10 cellular contexts compared by ENCODE assay signal in the genomic region with DNA sequence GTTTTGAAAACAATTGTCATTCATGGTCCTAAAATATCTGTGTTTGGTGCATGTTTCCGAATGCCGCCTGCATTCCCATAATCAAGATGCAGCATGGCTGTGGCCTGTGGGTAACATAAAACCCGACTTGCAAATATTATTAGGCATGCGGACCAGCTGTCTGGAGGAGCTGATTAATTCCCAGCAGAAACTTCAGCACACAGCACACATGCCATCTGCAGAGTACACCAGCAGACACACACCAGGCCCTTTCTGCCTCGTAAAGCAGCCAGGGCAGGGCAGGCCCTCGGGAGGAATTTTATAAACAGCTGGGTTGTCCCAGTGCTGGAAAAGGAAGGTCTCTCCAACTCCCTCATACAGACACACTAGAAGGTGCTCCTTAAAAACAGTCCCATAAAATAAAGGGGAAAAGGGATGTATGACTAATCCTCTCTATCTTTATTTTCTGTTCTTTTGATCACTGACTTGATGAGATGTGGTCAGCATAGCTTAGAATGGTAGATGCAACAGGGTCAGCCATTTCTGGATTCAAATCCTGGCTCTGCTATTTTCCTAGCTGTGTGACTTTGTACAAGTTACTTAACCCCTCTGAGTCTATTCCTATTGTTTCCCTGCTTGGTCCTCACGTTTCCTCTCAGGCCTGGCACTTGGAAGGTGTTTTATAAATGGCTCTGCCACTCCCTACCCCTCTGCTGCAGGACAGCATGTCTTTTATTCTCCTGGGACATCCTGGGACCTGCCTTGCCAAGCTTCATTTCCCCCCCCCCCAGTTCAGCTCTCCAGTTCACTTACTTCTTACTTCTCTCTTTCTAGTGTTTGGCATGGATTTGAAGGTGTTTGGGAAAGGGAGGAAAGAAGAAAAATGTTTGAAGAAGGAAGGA.
DNase-seq lines count a peak whose midpoint lies in the region; ATAC-seq and TF ChIP-seq lines count a peak whose summit lies in the region.
"Had no signal": no experiment of that assay in that cellular context is flagged by ENCODE, and none has a peak within 500 bp of the region (broad histone marks: within the 10 kb centered on the region; RNA-seq: fewer than 3 reads in every experiment).

No MANE protein-coding gene starts in this region.

- no peaks in the 10 kb centered on the region for H3K9me3 ChIP-seq in body of pancreas
- H3K9me3 ChIP-seq in mucosa of rectum (ENCODE audit: control insufficient read depth in 2 of 2, low read length in 2 of 2), result no peaks in the 10 kb centered on the region
- H3K9me3 ChIP-seq: thoracic aorta had no signal

- TF ChIP-seq CTCF in AG09319 (IDR thresholded peaks at IDR 0.05; ENCODE audit: low read depth, low read length), result peak; percentile 0; the same call in 1 of the 2 replicates
- no peak for TF ChIP-seq CTCF in body of pancreas (IDR thresholded peaks at IDR 0.05)
- TF ChIP-seq CTCF in foreskin keratinocyte (conservative IDR thresholded peaks at IDR 0.05), result no peak

- H3K27me3 ChIP-seq in body of pancreas (no peaks in the 10 kb centered on the region), mucosa of rectum (ENCODE audit: control insufficient read depth in 2 of 2, insufficient read depth in 2 of 2, low read length in 2 of 2) (no peaks in the 10 kb centered on the region), foreskin keratinocyte (no peaks in the 10 kb centered on the region)

- H3K36me3 ChIP-seq in body of pancreas (replicated peaks in 1 of 2; ENCODE audit: insufficient read depth in 1 of 2, low read depth in 2 of 2), result no peaks in the 10 kb centered on the region
- H3K36me3 ChIP-seq in mucosa of rectum (ENCODE audit: control insufficient read depth in 2 of 2, insufficient read depth in 2 of 2, low read length in 2 of 2), result peaks cover 7% of the 10 kb centered on the region in 2 donors
- H3K36me3 ChIP-seq: thoracic aorta had no signal

- DNase-seq in AG09319 (ENCODE audit: extremely low read depth, low read depth) (no peak), LoVo (ENCODE audit: low spot score) (peak; percentile 9), body of pancreas (no peak), erythroblast (lab: John Stamatoyannopoulos, UW) (no peak), NCI-H1092 (lab: John Stamatoyannopoulos, UW) (no peak), foreskin keratinocyte (no peak)
- DNase-seq: activated CD4-positive, alpha-beta T cell treated with anti-CD3 and anti-CD28 coated beads, Interleukin-2, amount 50 U/mL, for 1 hour had no signal

- no peak overlapping the region for H3K4me3 ChIP-seq in body of pancreas
- no peak overlapping the region for H3K4me3 ChIP-seq in mucosa of rectum (ENCODE audit: low read length in 2 of 2)
- H3K4me3 ChIP-seq: thoracic aorta had no signal

- H3K9ac ChIP-seq in mucosa of rectum (ENCODE audit: low read depth in 1 of 2, low read length in 2 of 2), result no peak overlapping the region

- 73 to 83% methylated on average over 4 to 7 of the region's 7 CpGs for WGBS in body of pancreas, 2 donors

- H3K4me1 ChIP-seq in body of pancreas (peaks cover 24% of the 10 kb centered on the region), mucosa of rectum (ENCODE audit: control insufficient read depth in 2 of 2, insufficient read depth in 2 of 2, low read length in 2 of 2) (peaks cover 31 to 49% of the 10 kb centered on the region in 2 donors), foreskin keratinocyte (no peaks in the 10 kb centered on the region)

- H3K27ac ChIP-seq in body of pancreas, result peak overlapping the region in 3 of 4 donors; percentile 52 to 80 (median 52)
- H3K27ac ChIP-seq in mucosa of rectum (ENCODE audit: low read depth in 2 of 2, low read length in 2 of 2), result peak overlapping the region; percentile 38 to 62
- H3K27ac ChIP-seq in foreskin keratinocyte, result no peak overlapping the region
- H3K27ac ChIP-seq: thoracic aorta had no signal

- no peak for ATAC-seq in body of pancreas
- no peak for ATAC-seq in GM18519 (IDR thresholded peaks at IDR 0.05; ENCODE audit: low FRiP score, unreplicated experiment)
- ATAC-seq in foreskin keratinocyte, result no peak

- TF ChIP-seq POLR2A in body of pancreas (IDR thresholded peaks at IDR 0.05) (no peak), erythroblast (IDR thresholded peaks at IDR 0.05; ENCODE audit: low read length) (no peak)

- intact Hi-C loops in body of pancreas (cut with DNase I), result no loop called here
